In genomic region chr4:94207469-94208224, GRCh38 we compare ENCODE assay signal across 8 cellular contexts. TPM values are rescaled to one million over a fixed set of nuclear protein-coding genes. Genes with fewer than 3 reads are reported as not detected.
DNase-seq lines count a peak whose midpoint lies in the region; TF ChIP-seq lines count a peak whose summit lies in the region.

Gene SMARCAD1, plus strand, starts transcription at chr4:94207865. Its CDS starts 530 bp downstream, at chr4:94208395.

- no peaks in the 10 kb centered on the region for H3K9me2 ChIP-seq in MM.1S (replicated peaks; ENCODE audit: insufficient read depth, low read length)

- in situ Hi-C loops in HAP-1 (cut with MboI; ENCODE audit: low sequenced_read_pairs) = no loop called here

- H3K27me3 ChIP-seq in HAP-1 (ENCODE audit: low read depth) (no peaks in the 10 kb centered on the region), MM.1S (replicated peaks; ENCODE audit: insufficient read depth, low read length) (no peaks in the 10 kb centered on the region), stomach smooth muscle (ENCODE audit: control insufficient read depth in 1 of 2, insufficient read depth in 2 of 2, low read length in 2 of 2) (no peaks in the 10 kb centered on the region)

- peak within 1 kb of the TSS; percentile 100 for H2AFZ ChIP-seq in MM.1S (ENCODE audit: low read length)

- no peaks in the 10 kb centered on the region for H4K20me1 ChIP-seq in MM.1S (ENCODE audit: insufficient read depth, low read length)

- peak within 1 kb of the TSS; percentile 75 for H3K4me2 ChIP-seq in MM.1S (ENCODE audit: low read depth, low read length)

- H3K4me1 ChIP-seq in ES-I3 (ENCODE audit: insufficient read depth, low read length) (peaks cover 18% of the 10 kb centered on the region), HAP-1 (peaks cover 10% of the 10 kb centered on the region), MM.1S (ENCODE audit: low read length) (peaks cover 10% of the 10 kb centered on the region), stomach smooth muscle (ENCODE audit: control insufficient read depth, insufficient read depth, low read length) (peaks cover 6% of the 10 kb centered on the region)

- DNase-seq in HAP-1 (ENCODE audit: low spot score in 2 of 2) (peak; percentile 89 to 94), MM.1S (peak; percentile 95), SIG-M5 (lab: John Stamatoyannopoulos, UW) (peak; percentile 38), activated gamma-delta T cell (lab: John Stamatoyannopoulos, UW) (peak; percentile 67), foreskin fibroblast (peak; percentile 94 to 98), neural crest cell (ENCODE audit: low read depth, low spot score) (peak; percentile 86)

- no peaks in the 10 kb centered on the region for H3K27me3 Mint-ChIP-seq in neural crest cell (ENCODE audit: low read depth)

- H3K4me3 ChIP-seq in HAP-1 (peak within 1 kb of the TSS; percentile 69), MM.1S (ENCODE audit: low read length) (peak within 1 kb of the TSS; percentile 92), foreskin fibroblast (ENCODE audit: low read depth in 1 of 2, low read length in 2 of 2) (peak within 1 kb of the TSS; percentile 88 to 92), stomach smooth muscle (ENCODE audit: low read length in 2 of 2) (peak within 1 kb of the TSS; percentile 85 to 89)

- H3K9me3 ChIP-seq in ES-I3 (ENCODE audit: control insufficient read depth, insufficient read depth, low read length) = no peaks in the 10 kb centered on the region
- H3K9me3 ChIP-seq in HAP-1 = no peaks in the 10 kb centered on the region
- no peaks in the 10 kb centered on the region for H3K9me3 ChIP-seq in MM.1S (replicated peaks; ENCODE audit: insufficient read depth, low read length)
- H3K9me3 ChIP-seq in stomach smooth muscle (ENCODE audit: control insufficient read depth in 2 of 2, low read length in 2 of 2) = no peaks in the 10 kb centered on the region

- H3K36me3 Mint-ChIP-seq in neural crest cell (ENCODE audit: low read depth) = peaks cover 15% of the 10 kb centered on the region

- H3K9ac ChIP-seq in ES-I3 (ENCODE audit: low read depth, low read length) (peak within 1 kb of the TSS; percentile 94), MM.1S (ENCODE audit: low read length) (peak within 1 kb of the TSS; percentile 97), stomach smooth muscle (ENCODE audit: low read length in 2 of 2) (peak within 1 kb of the TSS; percentile 95 to 96)

- H3F3A ChIP-seq in MM.1S (ENCODE audit: insufficient read depth, low read length) = no peaks in the 10 kb centered on the region

- no peak for TF ChIP-seq CTCF in MM.1S (IDR thresholded peaks at IDR 0.05; ENCODE audit: low read length)
- TF ChIP-seq CTCF in foreskin fibroblast (IDR thresholded peaks at IDR 0.05; ENCODE audit: low read depth, low read length) = no peak
- TF ChIP-seq CTCF in neural crest cell (conservative IDR thresholded peaks at IDR 0.05) = no peak

- H3K9me3 Mint-ChIP-seq in neural crest cell = no peaks in the 10 kb centered on the region

- H3K36me3 ChIP-seq in ES-I3 (ENCODE audit: insufficient read depth, low read length) (peaks cover 5% of the 10 kb centered on the region; the same call in 1 of the 2 replicates), HAP-1 (replicated peaks) (peaks cover 29% of the 10 kb centered on the region), MM.1S (replicated peaks; ENCODE audit: insufficient read depth, low read length) (peaks cover 3% of the 10 kb centered on the region; the same call in 1 of the 2 replicates), stomach smooth muscle (ENCODE audit: control insufficient read depth in 2 of 2, insufficient read depth in 2 of 2, low read length in 2 of 2) (peaks cover 0 to 9% of the 10 kb centered on the region in 2 donors)

- peak within 1 kb of the TSS; percentile 79 for H3K27ac ChIP-seq in MM.1S (ENCODE audit: low read length)
- peak within 1 kb of the TSS; percentile 93 for H3K27ac ChIP-seq in stomach smooth muscle (ENCODE audit: low read length)

- H3K79me2 ChIP-seq in MM.1S (ENCODE audit: low read length) = peaks cover 27% of the 10 kb centered on the region

- peak within 1 kb of the TSS; percentile 99 for H3K27ac Mint-ChIP-seq in neural crest cell (ENCODE audit: unreplicated experiment)

- peaks cover 32% of the 10 kb centered on the region for H3K4me1 Mint-ChIP-seq in neural crest cell

- peak within 1 kb of the TSS; percentile 93 for H3K4me3 Mint-ChIP-seq in neural crest cell

RNA-seq across cellular contexts. Expression of gene SMARCAD1, which starts in this region (rescaled TPM):
- 57.7 and 60.8 TPM in 2 replicates for total RNA-seq in neural crest cell

Comparison
In these comparisons a context has a peak if more than half of its experiments do, and no peak if none do; other contexts are left out.
1. Peak in every context shown above with its lines: DNase-seq, H3K4me3 ChIP-seq and H3K27ac ChIP-seq.
2. DNase-seq: peak in every context shown above with its lines; median percentile 96 in foreskin fibroblast; 95 in MM.1S; 92 in HAP-1; 86 in neural crest cell; 67 in activated gamma-delta T cell; 38 in SIG-M5.